20 cellular contexts compared by ENCODE assay signal in the genomic region with DNA sequence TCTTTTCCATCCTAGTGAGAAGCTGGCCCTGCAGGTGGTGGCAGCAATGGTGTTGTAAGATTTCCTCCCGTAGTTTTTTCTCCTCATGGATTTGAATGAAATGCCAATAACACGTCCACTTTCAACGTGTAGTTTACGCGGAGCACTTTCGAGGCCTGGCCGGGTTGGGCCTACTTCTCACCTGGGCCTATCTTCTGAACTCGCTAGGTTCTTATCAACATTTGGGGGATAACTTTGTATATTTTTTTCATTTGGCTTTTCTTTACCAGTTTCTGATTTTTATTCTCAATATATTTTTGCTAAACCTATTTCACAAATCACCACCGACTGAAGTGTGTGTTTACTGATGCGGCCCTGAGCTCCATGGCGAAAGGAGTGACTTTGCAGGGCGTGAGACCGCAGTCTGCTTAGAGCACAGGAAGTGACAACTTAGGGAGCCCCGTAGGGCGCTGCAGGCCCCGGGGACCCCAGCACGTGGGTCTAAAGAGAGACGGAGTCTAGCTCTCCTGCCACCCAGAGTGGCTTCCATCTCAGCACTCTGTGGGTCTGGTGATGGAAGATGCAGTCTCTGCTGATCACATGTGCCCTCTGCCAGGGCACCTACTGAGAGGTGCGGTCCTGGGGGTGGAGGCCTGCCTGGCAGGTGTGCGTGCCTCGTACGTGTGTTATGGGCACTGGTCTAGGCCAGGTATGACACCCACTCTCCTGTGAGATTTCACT. TPM values are rescaled to one million over a fixed set of nuclear protein-coding genes. Genes with fewer than 3 reads are reported as not detected.
DNase-seq lines count a peak whose midpoint lies in the region; ATAC-seq, FAIRE-seq and TF ChIP-seq lines count a peak whose summit lies in the region.
"Had no signal": no experiment of that assay in that cellular context is flagged by ENCODE, and none has a peak within 500 bp of the region (broad histone marks: within the 10 kb centered on the region; RNA-seq: fewer than 3 reads in every experiment).

No MANE protein-coding gene starts in this region.

- in situ Hi-C loops in GM12878 (cut with MboI): no loop called here

- H3K4me3 Mint-ChIP-seq in GM23338 (no peak overlapping the region; the same call in 2 of the 3 replicates), natural killer cell (no peak overlapping the region)
- H3K4me3 Mint-ChIP-seq: activated T-cell treated with anti-CD3 and anti-CD28 coated beads, Interleukin-2, amount 50 U/mL, for 4 hours; T-helper 2 cell treated with Interferon-gamma antibody and Interleukin-4, amounts not matched to agents 5 μg/mL and 100 μg/mL, for 36 hours had no signal

- H3K27me3 Mint-ChIP-seq in GM23338 (ENCODE audit: insufficient read depth, low read depth, poor library complexity) (peaks cover 6% of the 10 kb centered on the region), natural killer cell (ENCODE audit: low read depth in 2 of 2) (no peaks in the 10 kb centered on the region)

- H3K4me1 ChIP-seq in A673 (ENCODE audit: insufficient read depth, low read length, poor library complexity, severe bottlenecking) (peaks cover 7% of the 10 kb centered on the region), GM23338 (ENCODE audit: insufficient read depth) (no peaks in the 10 kb centered on the region), GM12878 (ENCODE audit: control insufficient read depth, insufficient read depth, low read length) (no peaks in the 10 kb centered on the region)
- H3K4me1 ChIP-seq: ascending aorta, right lobe of liver had no signal

- H3K36me3 Mint-ChIP-seq in GM23338 (ENCODE audit: low read depth): peaks cover 69% of the 10 kb centered on the region
- H3K36me3 Mint-ChIP-seq in natural killer cell: no peaks in the 10 kb centered on the region

- BruUV-seq in A673 (replicated peaks; lab: Mats Ljungman, UMichigan) (no TSS peak), GM12878 (replicated peaks; lab: Mats Ljungman, UMichigan) (no TSS peak)

- TF ChIP-seq EP300 in GM12878 (IDR thresholded peaks at IDR 0.05; ENCODE audit: borderline replicate concordance in 1 of 2, control insufficient read depth in 1 of 2, low read depth in 2 of 2, low read length in 2 of 2): no peak

- no peak overlapping the region for H3K9ac ChIP-seq in GM12878 (ENCODE audit: control insufficient read depth, insufficient read depth, low read length)

- H3K9me3 Mint-ChIP-seq in GM23338 (no peaks in the 10 kb centered on the region), natural killer cell (no peaks in the 10 kb centered on the region)
- H3K9me3 Mint-ChIP-seq: activated T-cell treated with anti-CD3 and anti-CD28 coated beads, Interleukin-2, amount 50 U/mL, for 4 hours; T-helper 2 cell treated with Interferon-gamma antibody and Interleukin-4, amounts not matched to agents 5 μg/mL and 100 μg/mL, for 36 hours had no signal

- no peaks in the 10 kb centered on the region for H3K79me2 ChIP-seq in GM23338 (replicated peaks; ENCODE audit: insufficient read depth)
- H3K79me2 ChIP-seq in GM12878 (ENCODE audit: control insufficient read depth, insufficient read depth, low read length): no peaks in the 10 kb centered on the region

- DNase-seq in A673 (ENCODE audit: low spot score): no peak
- no peak for DNase-seq in GM23338 (ENCODE audit: low spot score)
- no peak for DNase-seq in GM12878 (ENCODE audit: low read depth, low spot score)
- no peak for DNase-seq in natural killer cell
- no peak for DNase-seq in NCI-H748 treated with DMSO at 0.1 percent for 48 hours (lab: John Stamatoyannopoulos, UW)
- no peak for DNase-seq in OCI-M2 (lab: John Stamatoyannopoulos, UW; ENCODE audit: unreplicated experiment)
- no peak for DNase-seq in NCI-H1092 (lab: John Stamatoyannopoulos, UW)
- DNase-seq in amniotic stem cell (lab: John Stamatoyannopoulos, UW): no peak
- DNase-seq: activated CD4-positive, alpha-beta T cell treated with anti-CD3 and anti-CD28 coated beads for 1 hour; activated T-cell treated with anti-CD3 and anti-CD28 coated beads, Interleukin-2, amount 50 U/mL, for 4 hours; Calu3; Kasumi-1; NCI-H446; SHP77 treated with DMSO at 0.1 percent for 48 hours; stimulated activated CD4-positive, alpha-beta T cell treated with anti-CD3 and anti-CD28 coated beads, Interleukin-2, amount 100 ng/mL, for 24 hours had no signal

- H3F3A ChIP-seq in GM23338 (replicated peaks; ENCODE audit: low read depth): peaks cover 8% of the 10 kb centered on the region; the same call in 1 of the 2 replicates

- H3K36me3 ChIP-seq in A673 (ENCODE audit: insufficient read depth, low read length, poor library complexity, severe bottlenecking): peaks cover 98% of the 10 kb centered on the region
- H3K36me3 ChIP-seq in GM23338 (ENCODE audit: insufficient read depth): peaks cover 8% of the 10 kb centered on the region; the same call in 1 of the 2 replicates
- H3K36me3 ChIP-seq in GM12878 (ENCODE audit: control insufficient read depth in 2 of 2, insufficient read depth in 2 of 2, low read length in 1 of 2): peaks cover 20 to 54% of the 10 kb centered on the region in 2 experiments; a peak in 3 of 4 replicates

- H3K4me2 ChIP-seq in GM23338 (no peak overlapping the region), GM12878 (ENCODE audit: control insufficient read depth, insufficient read depth) (no peak overlapping the region)

- CTCF ChIA-PET in A673 (lab: Charles Lee) (no interaction called here), GM12878 (lab: Yijun Ruan, JAX) (no interaction called here)

- SMC1A ChIA-PET in GM12878 (lab: Charles Lee; ENCODE audit: uncharacterized antibody, unreplicated experiment): interaction anchor here (0.5 kb wide), 1 partner anchor 53 kb away, joined by 3 read pairs; no protein-coding TSS in a partner anchor

- TF ChIP-seq POLR2A in GM12878 (IDR thresholded peaks at IDR 0.05; ENCODE audit: low read depth, low read length): peak; percentile 44; the same call in 1 of the 2 replicates

- RAD21 ChIA-PET in GM12878 (lab: Charles Lee; ENCODE audit: unreplicated experiment): no interaction called here

- H3K27ac Mint-ChIP-seq in GM23338 (peak overlapping the region; percentile 24; the same call in 1 of the 2 replicates), natural killer cell (peak overlapping the region; percentile 45 to 55)

- H3K27me3 ChIP-seq in A673 (replicated peaks; ENCODE audit: insufficient read depth, low read depth, low read length, poor library complexity) (no peaks in the 10 kb centered on the region), GM23338 (ENCODE audit: insufficient read depth) (no peaks in the 10 kb centered on the region), GM12878 (replicated peaks in 1 of 2; ENCODE audit: control insufficient read depth in 2 of 2, insufficient read depth in 2 of 2, low read length in 1 of 2) (no peaks in the 10 kb centered on the region)
- H3K27me3 ChIP-seq: ascending aorta, right lobe of liver had no signal

- H3K27ac ChIP-seq in A673 (ENCODE audit: low read depth, low read length, poor library complexity, severe bottlenecking) (peak overlapping the region; percentile 34), GM23338 (ENCODE audit: low read depth) (peak overlapping the region; percentile 32), GM12878 (ENCODE audit: control insufficient read depth, insufficient read depth) (no peak overlapping the region)
- H3K27ac ChIP-seq: ascending aorta, right lobe of liver, thoracic aorta had no signal

- WGBS in GM12878 (ENCODE audit: insufficient coverage, insufficient replicate concordance, low lambda C conversion rate, missing lambda C conversion rate): 97% methylated on average over 22 of the region's 22 CpGs

- no peak overlapping the region for H2AFZ ChIP-seq in GM23338
- H2AFZ ChIP-seq in GM12878 (ENCODE audit: control insufficient read depth, low read depth, low read length): no peak overlapping the region

- no peaks in the 10 kb centered on the region for H3K9me2 ChIP-seq in GM23338 (ENCODE audit: insufficient read depth)

- H3K4me3 ChIP-seq in A673 (ENCODE audit: low read depth, low read length, poor library complexity, severe bottlenecking): no peak overlapping the region
- no peak overlapping the region for H3K4me3 ChIP-seq in GM23338
- no peak overlapping the region for H3K4me3 ChIP-seq in GM12878
- H3K4me3 ChIP-seq: ascending aorta, right lobe of liver, thoracic aorta had no signal

- intact Hi-C loops in A673 (cut with micrococcal nuclease; ENCODE audit: unreplicated experiment) (no loop called here), GM12878 (cut with micrococcal nuclease; ENCODE audit: unreplicated experiment) (no loop called here), natural killer cell (cut with micrococcal nuclease) (no loop called here)

- ATAC-seq in GM23338 (no peak), GM12878 (no peak), natural killer cell (peak in 2 of 3 donors; percentile 24 to 47)
- ATAC-seq: activated T-cell treated with anti-CD3 and anti-CD28 coated beads, Interleukin-2, amount 50 U/mL, for 4 hours; esophagus mucosa had no signal

- H3K9me3 ChIP-seq in A673 (ENCODE audit: low read depth, low read length, poor library complexity, severe bottlenecking): no peaks in the 10 kb centered on the region
- H3K9me3 ChIP-seq in GM12878 (replicated peaks; ENCODE audit: control insufficient read depth, insufficient read depth, low read length): no peaks in the 10 kb centered on the region
- H3K9me3 ChIP-seq: ascending aorta, right lobe of liver, thoracic aorta had no signal

- TF ChIP-seq RAD21 in GM12878 (IDR thresholded peaks at IDR 0.05; ENCODE audit: insufficient read depth, low read depth, low read length): no peak

- no peaks in the 10 kb centered on the region; the same call in 1 of the 2 replicates for H4K20me1 ChIP-seq in GM23338 (replicated peaks; ENCODE audit: insufficient read depth)
- no peaks in the 10 kb centered on the region for H4K20me1 ChIP-seq in GM12878 (ENCODE audit: control insufficient read depth, insufficient read depth)

- POLR2A ChIA-PET in A673 (lab: Charles Lee; ENCODE audit: low non-redundant PET) (no interaction called here), GM12878 (lab: Charles Lee) (no interaction called here)

- TF ChIP-seq CTCF in A673 (conservative IDR thresholded peaks at IDR 0.05; ENCODE audit: low read depth, low read length): no peak
- no peak for TF ChIP-seq CTCF in GM23338 (conservative IDR thresholded peaks at IDR 0.05; ENCODE audit: low read depth in 2 of 2)
- TF ChIP-seq CTCF in GM12878 (IDR thresholded peaks at IDR 0.05 in 2 of 3, conservative IDR thresholded peaks at IDR 0.05 in 1 of 3; ENCODE audit: control insufficient read depth in 2 of 3, extremely low read depth in 1 of 3, insufficient read depth in 1 of 3, low read depth in 3 of 3, low read length in 3 of 3): no peak
- TF ChIP-seq CTCF in natural killer cell (IDR thresholded peaks at IDR 0.05): no peak

- peaks cover 4% of the 10 kb centered on the region; the same call in 2 of the 3 replicates for H3K4me1 Mint-ChIP-seq in GM23338
- peaks cover 5 to 9% of the 10 kb centered on the region in 2 donors for H3K4me1 Mint-ChIP-seq in natural killer cell

- no peak for FAIRE-seq in GM12878 (lab: Jason Lieb, UNC)

RNA-seq across cellular contexts. Expression of a gene that starts 29.1 kb away (rescaled TPM):
- total RNA-seq in A673 (2021): 58.3 and 59.3 TPM in 2 replicates
- 60.8 and 62.8 TPM in 2 replicates for total RNA-seq in GM23338 (2014; rRNA removed; shearing (Covaris generic))
- polyA plus RNA-seq in GM23338 (2016; fragmentation: Nextera tagmentation; extraction: Ambion mirVana): 62.2 and 63.3 TPM in 2 replicates
- total RNA-seq in GM12878 (2013; cell fraction: nucleolus; rRNA removed): 57.2 and 62.2 TPM in 2 replicates
- total RNA-seq in GM12878 (2014; rRNA removed): 17.7 and 21.6 TPM in 2 replicates
- total RNA-seq in GM12878 (2014; rRNA removed; fragmentation: Illumina TruSeq; extraction: Trizol): 7.2 and 8.1 TPM in 2 replicates
- total RNA-seq in GM12878 (2021): 33.8 and 35.2 TPM in 2 replicates
- 7.8 TPM for polyA plus RNA-seq in GM12878 (2011; ENCODE audit: low read depth)
- 7.8 and 14.4 TPM in 2 replicates for polyA plus RNA-seq in GM12878 (2011; rRNA removed)
- polyA plus RNA-seq in GM12878 (2011; cell fraction: cytosol; rRNA removed): 16.4 and 22.8 TPM in 2 replicates
- 61.3 and 74.5 TPM in 2 replicates for polyA plus RNA-seq in GM12878 (2011; cell fraction: nucleus; rRNA removed)
- polyA plus RNA-seq in GM12878 (2012): 28.2 and 30.0 TPM in 2 replicates
- 2.6 and 6.5 TPM in 2 replicates for polyA plus RNA-seq in GM12878 (2014; fragmentation: Illumina TruSeq; extraction: Trizol)
- 1 to 10 TPM in 1 of 2 experiments, under 1 TPM in 1; 0.39 to 2.2 TPM for polyA plus RNA-seq in GM12878 (2014; fragmentation: Nextera tagmentation; extraction: Ambion mirVana)
- polyA plus RNA-seq in GM12878 (2014; rRNA removed): 18.9 and 24.9 TPM in 2 replicates
- 10 to 100 TPM; 37.3 to 38.6 TPM for polyA plus RNA-seq in GM12878 (2016; fragmentation: Nextera tagmentation; extraction: Ambion mirVana)
- polyA minus RNA-seq in GM12878 (2011; rRNA and poly(A)+ RNA removed): 7.6 and 15.5 TPM in 2 replicates
- 11.8 and 13.4 TPM in 2 replicates for polyA minus RNA-seq in GM12878 (2011; cell fraction: cytosol; rRNA and poly(A)+ RNA removed)
- 17.9 and 37.1 TPM in 2 replicates for polyA minus RNA-seq in GM12878 (2011; cell fraction: nucleus; rRNA and poly(A)+ RNA removed)
- 10 to 100 TPM; 38.7 to 47.6 (median 46.0) TPM for total RNA-seq in natural killer cell

Comparison
In these comparisons a context has a peak if more than half of its experiments do, and no peak if none do; other contexts are left out.
1. ATAC-seq: peak in natural killer cell (2 of 3); none in GM23338 (single experiment) and GM12878 (single experiment).